In the genomic region with DNA sequence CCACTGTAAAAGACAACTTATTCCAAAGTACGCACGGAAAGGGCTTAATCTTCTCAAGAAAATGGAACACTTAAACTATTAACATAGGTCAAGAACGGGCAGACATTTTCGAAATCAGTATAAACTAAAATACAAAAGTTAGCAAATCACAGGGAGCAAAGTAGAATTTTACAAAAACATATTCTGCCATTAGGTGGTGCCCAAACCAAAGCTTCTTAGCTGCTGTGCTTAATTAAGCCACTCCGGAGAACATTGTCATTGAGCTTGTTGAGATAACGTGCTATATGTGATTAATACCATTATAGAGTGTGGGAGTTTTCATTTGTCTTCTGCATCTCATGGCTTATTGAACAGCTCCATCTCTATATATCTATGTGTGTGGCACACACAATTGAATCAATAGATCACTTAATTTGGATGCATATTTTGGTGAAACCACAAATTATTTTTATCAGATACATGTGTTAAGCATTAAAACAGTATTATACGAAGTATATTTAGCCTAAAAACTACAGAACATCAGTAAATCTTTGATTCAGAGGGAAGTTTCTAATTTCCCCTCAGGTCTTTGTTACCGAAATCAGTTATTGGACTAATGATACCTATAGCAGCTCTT, we compare ENCODE assay signal across 1 cellular context.
TF ChIP-seq lines count a peak whose summit lies in the region.

No MANE protein-coding gene starts in this region.

TF ChIP-seq in HepG2, 621 proteins besides CTCF, POLR2A, EP300 and RAD21:
- peak; percentile 57 for TF ChIP-seq STAG1 (CRISPR knock-in tag; IDR thresholded peaks at IDR 0.05)
- TF ChIP-seq ZNF772 (CRISPR knock-in tag; IDR thresholded peaks at IDR 0.05), result no peak
- peak; percentile 32; the same call in 1 of the 2 replicates for TF ChIP-seq MIXL1 (CRISPR knock-in tag; IDR thresholded peaks at IDR 0.05)
